In the genomic region with DNA sequence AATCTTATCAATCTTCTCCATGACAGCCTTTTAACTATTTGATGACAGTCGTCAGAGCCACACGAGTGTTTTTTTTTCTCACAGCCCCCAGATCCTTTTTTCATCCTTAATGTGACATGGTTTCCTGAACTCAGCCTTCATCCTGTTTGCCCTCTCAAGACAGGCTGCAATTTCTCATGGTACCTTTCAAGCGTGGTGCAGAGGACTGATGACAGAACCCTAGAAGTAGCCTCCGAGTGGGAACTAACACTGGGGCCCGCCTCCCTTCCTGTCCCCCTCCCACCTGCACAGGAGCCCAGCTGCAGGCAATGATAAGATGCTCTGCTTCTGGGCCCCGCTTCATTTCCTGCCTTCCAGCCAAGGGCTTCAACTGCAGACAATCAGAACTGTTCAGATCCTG, we compare ENCODE assay signal across 12 cellular contexts.
DNase-seq lines count a peak whose midpoint lies in the region; ATAC-seq, FAIRE-seq and TF ChIP-seq lines count a peak whose summit lies in the region.
"Had no signal": no experiment of that assay in that cellular context is flagged by ENCODE, and none has a peak within 500 bp of the region (broad histone marks: within the 10 kb centered on the region; RNA-seq: fewer than 3 reads in every experiment).

No MANE protein-coding gene starts in this region.

- H4K20me1 ChIP-seq in K562 (replicated peaks; ENCODE audit: control insufficient read depth, insufficient read depth, low read length), result no peaks in the 10 kb centered on the region

- peaks cover 5 to 28% of the 10 kb centered on the region in 2 experiments; a peak in 4 of 5 replicates for H3K4me1 ChIP-seq in K562 (replicated peaks in 1 of 2; ENCODE audit: control insufficient read depth in 2 of 2, insufficient read depth in 2 of 2, low read length in 2 of 2)
- H3K4me1 ChIP-seq in stomach, result no peaks in the 10 kb centered on the region

- peak overlapping the region; percentile 5 for H3K4me3 ChIP-seq in Jurkat, Clone E6-1 (ENCODE audit: low read length)
- no peak overlapping the region for H3K4me3 ChIP-seq in K562
- no peak overlapping the region for H3K4me3 ChIP-seq in stomach
- H3K4me3 ChIP-seq: lung had no signal

- TF ChIP-seq POLR2A in K562 (conservative IDR thresholded peaks at IDR 0.05), result no peak
- no peak for TF ChIP-seq POLR2A in stomach (IDR thresholded peaks at IDR 0.05)

- CTCF ChIA-PET in K562 (lab: Yijun Ruan, JAX; ENCODE audit: low intra/inter-chr PET ratio), result no interaction called here

- no peak for TF ChIP-seq RAD21 in K562 (CRISPR knock-in tag; conservative IDR thresholded peaks at IDR 0.05 in 1 of 2, IDR thresholded peaks at IDR 0.05 in 1 of 2)

- H3K36me3 ChIP-seq in K562 (ENCODE audit: control insufficient read depth, insufficient read depth, low read length) (no peaks in the 10 kb centered on the region), stomach (no peaks in the 10 kb centered on the region)

- intact Hi-C loops in K562 (cut with micrococcal nuclease), result no loop called here
- intact Hi-C loops in stomach (cut with DNase I; ENCODE audit: low total_unique reads), result no loop called here

- DNase-seq in Jurkat, Clone E6-1 (ENCODE audit: low read depth, low spot score), result peak; percentile 96
- peak; percentile 24 for DNase-seq in activated CD4-positive, alpha-beta T cell treated with anti-CD3 and anti-CD28 coated beads, Interleukin-2, amount 50 U/mL, for 1 hour
- DNase-seq in K562 (ENCODE audit: extremely low read depth in 1 of 4, low spot score in 3 of 4) (peak; percentile 77 to 93 (median 88)), AG08395 (ENCODE audit: low spot score) (no peak), stomach (no peak), HPDE6-E6E7 (ENCODE audit: extremely low spot score) (no peak), pons (ENCODE audit: low spot score) (no peak)
- peak; percentile 17 to 48 for DNase-seq in stimulated activated CD4-positive, alpha-beta T cell treated with anti-CD3 and anti-CD28 coated beads, Interleukin-4, amount 100 ng/mL, for 4 hours

- H3K27me3 ChIP-seq in K562 (ENCODE audit: control insufficient read depth in 2 of 2, insufficient read depth in 2 of 2, low read length in 2 of 2), result no peaks in the 10 kb centered on the region
- H3K27me3 ChIP-seq in stomach, result no peaks in the 10 kb centered on the region

- TF ChIP-seq CTCF in K562 (IDR thresholded peaks at IDR 0.05 in 2 of 3, conservative IDR thresholded peaks at IDR 0.05 in 1 of 3; ENCODE audit: insufficient read depth in 2 of 3, low read depth in 1 of 3, low read length in 3 of 3) (no peak), stomach (IDR thresholded peaks at IDR 0.05) (no peak)

- H3K27ac ChIP-seq in K562 (ENCODE audit: extremely low read depth, low read depth, low read length), result no peak overlapping the region
- H3K27ac ChIP-seq in stomach, result no peak overlapping the region
- H3K27ac ChIP-seq: HL-60 had no signal

- in situ Hi-C loops in K562 (cut with MboI), result no loop called here

- no peaks in the 10 kb centered on the region for H3K9me1 ChIP-seq in K562 (ENCODE audit: control insufficient read depth, insufficient read depth, low read length)

- H3K79me2 ChIP-seq in K562 (ENCODE audit: control insufficient read depth, insufficient read depth, low read length), result no peaks in the 10 kb centered on the region

- peak; percentile 92 for TF ChIP-seq EP300 in K562 (IDR thresholded peaks at IDR 0.05; ENCODE audit: low read length)
- TF ChIP-seq EP300 in stomach (IDR thresholded peaks at IDR 0.05), result no peak

- peak overlapping the region; percentile 48; the same call in 1 of the 2 replicates for H2AFZ ChIP-seq in K562 (ENCODE audit: low read depth, low read length)

- H3K9me3 ChIP-seq in K562 (replicated peaks; ENCODE audit: control insufficient read depth, insufficient read depth, low read depth, low read length), result no peaks in the 10 kb centered on the region
- H3K9me3 ChIP-seq in stomach, result no peaks in the 10 kb centered on the region

- FAIRE-seq in K562 (lab: Jason Lieb, UNC), result peak; percentile 92

- 0% methylated on average over 6 of the region's 6 CpGs for WGBS in K562 (ENCODE audit: insufficient coverage, low coverage, missing lambda C conversion rate)
- WGBS in stomach, 5 donors, result 34 to 50% (median 36%) methylated on average over 6 of the region's 6 CpGs

- peak; percentile 98 for ATAC-seq in K562
- ATAC-seq: HCT116, SK-N-SH treated with all-trans-retinoic acid at 6 μM for 48 hours had no signal

- POLR2A ChIA-PET in K562 (lab: Yijun Ruan, JAX), result no interaction called here

- no peak overlapping the region for H3K9ac ChIP-seq in K562 (ENCODE audit: insufficient read depth in 1 of 2, low read depth in 2 of 2, low read length in 2 of 2)

- peak overlapping the region; percentile 60 for H3K4me2 ChIP-seq in K562 (ENCODE audit: insufficient read depth, low read length)

- no TSS peak for BruUV-seq in K562 (replicated peaks; lab: Mats Ljungman, UMichigan)

TF ChIP-seq in K562, 482 proteins besides CTCF, POLR2A, EP300 and RAD21 (continues in another document):
- TF ChIP-seq FOXA3 (CRISPR knock-in tag; conservative IDR thresholded peaks at IDR 0.05 in 1 of 2, IDR thresholded peaks at IDR 0.05 in 1 of 2) (no peak), MEIS2 (IDR thresholded peaks at IDR 0.05; ENCODE audit: partially characterized antibody) (peak; percentile 84), MITF (IDR thresholded peaks at IDR 0.05) (no peak), SAFB2 (IDR thresholded peaks at IDR 0.05; ENCODE audit: borderline replicate concordance, low read depth, low read length, severe bottlenecking) (no peak), SIRT6 (IDR thresholded peaks at IDR 0.05; ENCODE audit: low read depth, low read length) (no peak), SMAD3 (CRISPR knock-in tag; conservative IDR thresholded peaks at IDR 0.05) (no peak), ZNF766 (CRISPR knock-in tag; conservative IDR thresholded peaks at IDR 0.05) (no peak), TEAD4 (IDR thresholded peaks at IDR 0.05; ENCODE audit: low read length) (peak; percentile 92), TEAD4 (CRISPR knock-in tag; IDR thresholded peaks at IDR 0.05; ENCODE audit: borderline replicate concordance) (no peak), ZBTB17 (CRISPR knock-in tag; IDR thresholded peaks at IDR 0.05) (peak; percentile 40; the same call in 1 of the 2 replicates), ATF1 (CRISPR knock-in tag; IDR thresholded peaks at IDR 0.05) (no peak), ATF1 (tag; IDR thresholded peaks at IDR 0.05) (no peak; the same call in 1 of the 2 replicates), SMARCA5 (IDR thresholded peaks at IDR 0.05) (no peak), POLR2AphosphoS2 (IDR thresholded peaks at IDR 0.05; ENCODE audit: low read length) (no peak), ZC3H8 (IDR thresholded peaks at IDR 0.05) (no peak), TAF7 (tag; IDR thresholded peaks at IDR 0.05) (no peak), CTBP1 (IDR thresholded peaks at IDR 0.05; ENCODE audit: borderline replicate concordance) (peak; percentile 97), ZSCAN29 (IDR thresholded peaks at IDR 0.05) (no peak), HNRNPH1 (optimal IDR thresholded peaks at IDR 0.05; ENCODE audit: low read depth, low read length) (no peak), MYNN (IDR thresholded peaks at IDR 0.05) (peak; percentile 70; the same call in 1 of the 2 replicates), MYNN (CRISPR knock-in tag; IDR thresholded peaks at IDR 0.05) (no peak)
- TF ChIP-seq, protein P1, sequence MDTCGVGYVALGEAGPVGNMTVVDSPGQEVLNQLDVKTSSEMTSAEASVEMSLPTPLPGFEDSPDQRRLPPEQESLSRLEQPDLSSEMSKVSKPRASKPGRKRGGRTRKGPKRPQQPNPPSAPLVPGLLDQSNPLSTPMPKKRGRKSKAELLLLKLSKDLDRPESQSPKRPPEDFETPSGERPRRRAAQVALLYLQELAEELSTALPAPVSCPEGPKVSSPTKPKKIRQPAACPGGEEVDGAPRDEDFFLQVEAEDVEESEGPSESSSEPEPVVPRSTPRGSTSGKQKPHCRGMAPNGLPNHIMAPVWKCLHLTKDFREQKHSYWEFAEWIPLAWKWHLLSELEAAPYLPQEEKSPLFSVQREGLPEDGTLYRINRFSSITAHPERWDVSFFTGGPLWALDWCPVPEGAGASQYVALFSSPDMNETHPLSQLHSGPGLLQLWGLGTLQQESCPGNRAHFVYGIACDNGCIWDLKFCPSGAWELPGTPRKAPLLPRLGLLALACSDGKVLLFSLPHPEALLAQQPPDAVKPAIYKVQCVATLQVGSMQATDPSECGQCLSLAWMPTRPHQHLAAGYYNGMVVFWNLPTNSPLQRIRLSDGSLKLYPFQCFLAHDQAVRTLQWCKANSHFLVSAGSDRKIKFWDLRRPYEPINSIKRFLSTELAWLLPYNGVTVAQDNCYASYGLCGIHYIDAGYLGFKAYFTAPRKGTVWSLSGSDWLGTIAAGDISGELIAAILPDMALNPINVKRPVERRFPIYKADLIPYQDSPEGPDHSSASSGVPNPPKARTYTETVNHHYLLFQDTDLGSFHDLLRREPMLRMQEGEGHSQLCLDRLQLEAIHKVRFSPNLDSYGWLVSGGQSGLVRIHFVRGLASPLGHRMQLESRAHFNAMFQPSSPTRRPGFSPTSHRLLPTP (IDR thresholded peaks at IDR 0.05; ENCODE audit: borderline replicate concordance, extremely low read depth, insufficient read length), result no peak
- TF ChIP-seq, protein P2, sequence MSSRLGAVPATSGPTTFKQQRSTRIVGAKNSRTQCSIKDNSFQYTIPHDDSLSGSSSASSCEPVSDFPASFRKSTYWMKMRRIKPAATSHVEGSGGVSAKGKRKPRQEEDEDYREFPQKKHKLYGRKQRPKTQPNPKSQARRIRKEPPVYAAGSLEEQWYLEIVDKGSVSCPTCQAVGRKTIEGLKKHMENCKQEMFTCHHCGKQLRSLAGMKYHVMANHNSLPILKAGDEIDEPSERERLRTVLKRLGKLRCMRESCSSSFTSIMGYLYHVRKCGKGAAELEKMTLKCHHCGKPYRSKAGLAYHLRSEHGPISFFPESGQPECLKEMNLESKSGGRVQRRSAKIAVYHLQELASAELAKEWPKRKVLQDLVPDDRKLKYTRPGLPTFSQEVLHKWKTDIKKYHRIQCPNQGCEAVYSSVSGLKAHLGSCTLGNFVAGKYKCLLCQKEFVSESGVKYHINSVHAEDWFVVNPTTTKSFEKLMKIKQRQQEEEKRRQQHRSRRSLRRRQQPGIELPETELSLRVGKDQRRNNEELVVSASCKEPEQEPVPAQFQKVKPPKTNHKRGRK (tag; IDR thresholded peaks at IDR 0.05), result no peak

Comparison
In these comparisons a context has a peak if more than half of its experiments do, and no peak if none do; other contexts are left out.
1. DNase-seq: peak in Jurkat, Clone E6-1 (single experiment), activated CD4-positive, alpha-beta T cell treated with anti-CD3 and anti-CD28 coated beads, Interleukin-2, amount 50 U/mL, for 1 hour (single experiment), K562 (4 of 4) and stimulated activated CD4-positive, alpha-beta T cell treated with anti-CD3 and anti-CD28 coated beads, Interleukin-4, amount 100 ng/mL, for 4 hours (2 of 2); none in AG08395 (single experiment), stomach (single experiment), HPDE6-E6E7 (single experiment) and pons (single experiment).